In genomic region chr4:69093681-69094080, GRCh38 we compare ENCODE assay signal across 31 cellular contexts. TPM values are rescaled to one million over a fixed set of nuclear protein-coding genes. Genes with fewer than 3 reads are reported as not detected.
"Had no signal": no experiment of that assay in that cellular context is flagged by ENCODE, and none has a peak within 500 bp of the region (broad histone marks: within the 10 kb centered on the region; RNA-seq: fewer than 3 reads in every experiment).

No MANE protein-coding gene starts in this region.

- H3K9me3 ChIP-seq: ascending aorta, MG63 had no signal

- H3K4me3 ChIP-seq: ascending aorta, MG63 had no signal

- H3K27ac ChIP-seq: ascending aorta had no signal

- FAIRE-seq: TTC549 had no signal

- H3K36me3 ChIP-seq: ascending aorta, MG63 had no signal

- H3K27me3 ChIP-seq: ascending aorta, MG63 had no signal

- H3K4me1 ChIP-seq: ascending aorta had no signal

- ATAC-seq: activated CD4-positive, alpha-beta T cell treated with anti-CD3 and anti-CD28 coated beads for 36 hours; activated CD4-positive, CD25-positive, alpha-beta regulatory T cell treated with anti-CD3 and anti-CD28 coated beads, Interleukin-2, amount 50 U/mL, for 24 hours; activated CD8-positive, alpha-beta T cell treated with anti-CD3 and anti-CD28 coated beads, Interleukin-2, amount 10 ng/mL, durations not matched to agents 7 days and 5 days; Panc1; Right ventricle myocardium inferior had no signal

- DNase-seq: activated CD4-positive, alpha-beta T cell treated with anti-CD3 and anti-CD28 coated beads for 36 hours; activated CD4-positive, alpha-beta T cell treated with anti-CD3 and anti-CD28 coated beads, Interleukin-2, amount 10 ng/mL, durations not matched to agents 7 days and 5 days; activated CD4-positive, alpha-beta T cell treated with anti-CD3 and anti-CD28 coated beads, Interleukin-2, amount 50 U/mL, for 48 hours; activated CD8-positive, alpha-beta T cell treated with anti-CD3 and anti-CD28 coated beads, Interleukin-2, amount 10 ng/mL, durations not matched to agents 7 days and 5 days; activated gamma-delta T cell; activated naive CD4-positive, alpha-beta T cell treated with Interleukin-2 at 50 U/mL for 16 hours; activated naive CD8-positive, alpha-beta T cell treated with anti-CD3 and anti-CD28 coated beads, Interleukin-2, amount 10 ng/mL, durations not matched to agents 7 days and 5 days; activated T-cell treated with anti-CD3 and anti-CD28 coated beads, Interleukin-2, amount 50 U/mL, for 24 hours; amygdala; central memory CD4-positive, alpha-beta T cell; Kasumi-1; KG1; MG63; NCI-H1048; NCI-H1105 treated with DMSO at 0.1 percent for 48 hours; NCI-H1436; NCI-H1694; NCI-H1930; NCI-H2081 treated with DMSO at 0.1 percent for 48 hours; NCI-H226; NCI-H446 treated with DMSO at 0.1 percent for 48 hours; NCI-H524; SIG-M5 had no signal

RNA-seq across cellular contexts. Expression of gene UGT2B7, which starts 2.6 kb away (rescaled TPM):
- total RNA-seq: activated CD4-positive, alpha-beta T cell treated with anti-CD3 and anti-CD28 coated beads for 36 hours; activated CD4-positive, alpha-beta T cell treated with anti-CD3 and anti-CD28 coated beads, Interleukin-2, amount 10 ng/mL, durations not matched to agents 7 days and 5 days; activated CD8-positive, alpha-beta T cell treated with anti-CD3 and anti-CD28 coated beads, Interleukin-2, amount 10 ng/mL, durations not matched to agents 7 days and 5 days; activated naive CD8-positive, alpha-beta T cell treated with anti-CD3 and anti-CD28 coated beads, Interleukin-2, amount 10 ng/mL, durations not matched to agents 7 days and 5 days; activated T-helper 2 cell treated with anti-CD3 and anti-CD28 coated beads, Interferon-gamma antibody, Interleukin-2, Interleukin-4, amounts not matched to agents 10 μg/mL and 5 μg/mL and 100 μg/mL, durations not matched to agents 14 hours and 24 hours and 36 hours; ascending aorta; cerebellum; Right ventricle myocardium inferior; RPMI7951 had no signal
